1 cellular context compared by ENCODE assay signal in genomic region chr18:3620146-3621119, GRCh38.
TF ChIP-seq lines count a peak whose summit lies in the region.

No MANE protein-coding gene starts in this region.

TF ChIP-seq in HepG2, 621 proteins besides CTCF, POLR2A, EP300 and RAD21 (continued from another document):
- peak; percentile 60 for TF ChIP-seq MAX (IDR thresholded peaks at IDR 0.05)
- no peak for TF ChIP-seq ZNF878 (CRISPR knock-in tag; IDR thresholded peaks at IDR 0.05)
- TF ChIP-seq ZNF691 (CRISPR knock-in tag; IDR thresholded peaks at IDR 0.05; ENCODE audit: borderline replicate concordance, low read depth): no peak
- TF ChIP-seq, protein P1, sequence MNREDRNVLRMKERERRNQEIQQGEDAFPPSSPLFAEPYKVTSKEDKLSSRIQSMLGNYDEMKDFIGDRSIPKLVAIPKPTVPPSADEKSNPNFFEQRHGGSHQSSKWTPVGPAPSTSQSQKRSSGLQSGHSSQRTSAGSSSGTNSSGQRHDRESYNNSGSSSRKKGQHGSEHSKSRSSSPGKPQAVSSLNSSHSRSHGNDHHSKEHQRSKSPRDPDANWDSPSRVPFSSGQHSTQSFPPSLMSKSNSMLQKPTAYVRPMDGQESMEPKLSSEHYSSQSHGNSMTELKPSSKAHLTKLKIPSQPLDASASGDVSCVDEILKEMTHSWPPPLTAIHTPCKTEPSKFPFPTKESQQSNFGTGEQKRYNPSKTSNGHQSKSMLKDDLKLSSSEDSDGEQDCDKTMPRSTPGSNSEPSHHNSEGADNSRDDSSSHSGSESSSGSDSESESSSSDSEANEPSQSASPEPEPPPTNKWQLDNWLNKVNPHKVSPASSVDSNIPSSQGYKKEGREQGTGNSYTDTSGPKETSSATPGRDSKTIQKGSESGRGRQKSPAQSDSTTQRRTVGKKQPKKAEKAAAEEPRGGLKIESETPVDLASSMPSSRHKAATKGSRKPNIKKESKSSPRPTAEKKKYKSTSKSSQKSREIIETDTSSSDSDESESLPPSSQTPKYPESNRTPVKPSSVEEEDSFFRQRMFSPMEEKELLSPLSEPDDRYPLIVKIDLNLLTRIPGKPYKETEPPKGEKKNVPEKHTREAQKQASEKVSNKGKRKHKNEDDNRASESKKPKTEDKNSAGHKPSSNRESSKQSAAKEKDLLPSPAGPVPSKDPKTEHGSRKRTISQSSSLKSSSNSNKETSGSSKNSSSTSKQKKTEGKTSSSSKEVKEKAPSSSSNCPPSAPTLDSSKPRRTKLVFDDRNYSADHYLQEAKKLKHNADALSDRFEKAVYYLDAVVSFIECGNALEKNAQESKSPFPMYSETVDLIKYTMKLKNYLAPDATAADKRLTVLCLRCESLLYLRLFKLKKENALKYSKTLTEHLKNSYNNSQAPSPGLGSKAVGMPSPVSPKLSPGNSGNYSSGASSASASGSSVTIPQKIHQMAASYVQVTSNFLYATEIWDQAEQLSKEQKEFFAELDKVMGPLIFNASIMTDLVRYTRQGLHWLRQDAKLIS (CRISPR knock-in tag; IDR thresholded peaks at IDR 0.05): no peak
- TF ChIP-seq FUBP1 (CRISPR knock-in tag; IDR thresholded peaks at IDR 0.05; ENCODE audit: borderline replicate concordance): no peak
- TF ChIP-seq ZNF383 (CRISPR knock-in tag; IDR thresholded peaks at IDR 0.05; ENCODE audit: borderline replicate concordance): no peak
- TF ChIP-seq TGIF2 (CRISPR knock-in tag; IDR thresholded peaks at IDR 0.05): no peak
- TF ChIP-seq GMEB2 (CRISPR knock-in tag; IDR thresholded peaks at IDR 0.05; ENCODE audit: low read depth): no peak
- TF ChIP-seq, protein P2, sequence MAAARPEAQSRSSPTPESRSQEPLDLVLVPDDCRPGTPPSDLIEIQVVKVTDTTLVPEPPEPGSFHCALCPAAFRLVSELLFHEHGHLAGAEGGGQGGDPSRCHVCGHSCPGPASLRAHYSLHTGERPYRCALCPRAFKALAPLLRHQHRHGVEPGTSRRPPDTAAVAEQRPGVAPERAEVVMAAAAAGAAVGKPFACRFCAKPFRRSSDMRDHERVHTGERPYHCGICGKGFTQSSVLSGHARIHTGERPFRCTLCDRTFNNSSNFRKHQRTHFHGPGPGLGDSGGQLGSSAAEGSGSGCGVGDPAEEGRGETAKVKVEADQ (CRISPR knock-in tag; IDR thresholded peaks at IDR 0.05; ENCODE audit: borderline replicate concordance): no peak
- TF ChIP-seq TCF7L2 (IDR thresholded peaks at IDR 0.05; ENCODE audit: low read depth, low read length): no peak
- 0 out of 2 replicates have a peak, but pooled peaks have one; percentile 18 for TF ChIP-seq GABPB1 (CRISPR knock-in tag; IDR thresholded peaks at IDR 0.05)
- TF ChIP-seq ELF3 (CRISPR knock-in tag; IDR thresholded peaks at IDR 0.05): no peak
- no peak for TF ChIP-seq RBAK (CRISPR knock-in tag; IDR thresholded peaks at IDR 0.05)
- no peak for TF ChIP-seq ZC3H4 (CRISPR knock-in tag; IDR thresholded peaks at IDR 0.05; ENCODE audit: borderline replicate concordance)
- TF ChIP-seq ZNF256 (CRISPR knock-in tag; conservative IDR thresholded peaks at IDR 0.05): no peak
- TF ChIP-seq CEBPG (CRISPR knock-in tag; IDR thresholded peaks at IDR 0.05): no peak
- TF ChIP-seq MED13 (CRISPR knock-in tag; IDR thresholded peaks at IDR 0.05): peak; percentile 66; the same call in 1 of the 2 replicates
- TF ChIP-seq ZSCAN29 (CRISPR knock-in tag; conservative IDR thresholded peaks at IDR 0.05): no peak
- TF ChIP-seq ZXDC (CRISPR knock-in tag; IDR thresholded peaks at IDR 0.05): no peak
- no peak for TF ChIP-seq ZNF260 (CRISPR knock-in tag; IDR thresholded peaks at IDR 0.05; ENCODE audit: borderline replicate concordance, low read depth)
- no peak for TF ChIP-seq TCF12 (IDR thresholded peaks at IDR 0.05)
- TF ChIP-seq TCF12 (CRISPR knock-in tag; IDR thresholded peaks at IDR 0.05): 0 out of 2 replicates have a peak, but pooled peaks have one; percentile 61
- TF ChIP-seq ZFP90 (CRISPR knock-in tag; IDR thresholded peaks at IDR 0.05; ENCODE audit: borderline replicate concordance): 0 out of 2 replicates have a peak, but pooled peaks have one; percentile 14
- no peak for TF ChIP-seq ARHGAP35 (CRISPR knock-in tag; IDR thresholded peaks at IDR 0.05; ENCODE audit: borderline replicate concordance)
- no peak for TF ChIP-seq AKAP8 (CRISPR knock-in tag; IDR thresholded peaks at IDR 0.05)
- no peak for TF ChIP-seq SIX4 (CRISPR knock-in tag; IDR thresholded peaks at IDR 0.05)
- TF ChIP-seq THRA (CRISPR knock-in tag; IDR thresholded peaks at IDR 0.05; ENCODE audit: borderline replicate concordance): no peak
- TF ChIP-seq ZFX (CRISPR knock-in tag; IDR thresholded peaks at IDR 0.05; ENCODE audit: low read depth): no peak
- TF ChIP-seq HOXA3 (CRISPR knock-in tag; IDR thresholded peaks at IDR 0.05): peak; percentile 50
- TF ChIP-seq EZH2 (conservative IDR thresholded peaks at IDR 0.05; ENCODE audit: low read depth, low read length): no peak
- TF ChIP-seq MAZ (IDR thresholded peaks at IDR 0.05; ENCODE audit: borderline replicate concordance, low read depth, low read length): no peak
- no peak for TF ChIP-seq MAZ (CRISPR knock-in tag; IDR thresholded peaks at IDR 0.05; ENCODE audit: low read depth)
- TF ChIP-seq ZNF451 (CRISPR knock-in tag; IDR thresholded peaks at IDR 0.05): no peak
- no peak for TF ChIP-seq SNAPC5 (CRISPR knock-in tag; IDR thresholded peaks at IDR 0.05; ENCODE audit: borderline replicate concordance)
- TF ChIP-seq, protein P3, sequence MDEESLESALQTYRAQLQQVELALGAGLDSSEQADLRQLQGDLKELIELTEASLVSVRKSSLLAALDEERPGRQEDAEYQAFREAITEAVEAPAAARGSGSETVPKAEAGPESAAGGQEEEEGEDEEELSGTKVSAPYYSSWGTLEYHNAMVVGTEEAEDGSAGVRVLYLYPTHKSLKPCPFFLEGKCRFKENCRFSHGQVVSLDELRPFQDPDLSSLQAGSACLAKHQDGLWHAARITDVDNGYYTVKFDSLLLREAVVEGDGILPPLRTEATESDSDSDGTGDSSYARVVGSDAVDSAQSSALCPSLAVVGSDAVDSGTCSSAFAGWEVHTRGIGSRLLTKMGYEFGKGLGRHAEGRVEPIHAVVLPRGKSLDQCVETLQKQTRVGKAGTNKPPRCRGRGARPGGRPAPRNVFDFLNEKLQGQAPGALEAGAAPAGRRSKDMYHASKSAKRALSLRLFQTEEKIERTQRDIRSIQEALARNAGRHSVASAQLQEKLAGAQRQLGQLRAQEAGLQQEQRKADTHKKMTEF (CRISPR knock-in tag; IDR thresholded peaks at IDR 0.05): 0 out of 2 replicates have a peak, but pooled peaks have one; percentile 28
- no peak for TF ChIP-seq HNRNPH1 (optimal IDR thresholded peaks at IDR 0.05; ENCODE audit: low read depth, low read length)
- TF ChIP-seq SP5 (CRISPR knock-in tag; IDR thresholded peaks at IDR 0.05; ENCODE audit: borderline replicate concordance, low read depth): peak; percentile 85
- TF ChIP-seq ZNF747 (CRISPR knock-in tag; IDR thresholded peaks at IDR 0.05; ENCODE audit: borderline replicate concordance): no peak
- no peak for TF ChIP-seq ZFP82 (CRISPR knock-in tag; IDR thresholded peaks at IDR 0.05; ENCODE audit: borderline replicate concordance)
- TF ChIP-seq ZBTB43 (CRISPR knock-in tag; conservative IDR thresholded peaks at IDR 0.05): no peak
- no peak for TF ChIP-seq DMAP1 (CRISPR knock-in tag; IDR thresholded peaks at IDR 0.05)
- TF ChIP-seq ZNF441 (CRISPR knock-in tag; IDR thresholded peaks at IDR 0.05; ENCODE audit: borderline replicate concordance): no peak
- peak; percentile 35; the same call in 1 of the 2 replicates for TF ChIP-seq SALL1 (CRISPR knock-in tag; IDR thresholded peaks at IDR 0.05)
- no peak for TF ChIP-seq RNF219 (CRISPR knock-in tag; IDR thresholded peaks at IDR 0.05)
- TF ChIP-seq GATAD1 (CRISPR knock-in tag; IDR thresholded peaks at IDR 0.05): no peak
- peak; percentile 30; the same call in 1 of the 2 replicates for TF ChIP-seq SAP130 (CRISPR knock-in tag; IDR thresholded peaks at IDR 0.05; ENCODE audit: low read depth)
TF ChIP-seq in HepG2: peak in this region for 36.
